ENCODE assay signal across 19 cellular contexts in the genomic region with DNA sequence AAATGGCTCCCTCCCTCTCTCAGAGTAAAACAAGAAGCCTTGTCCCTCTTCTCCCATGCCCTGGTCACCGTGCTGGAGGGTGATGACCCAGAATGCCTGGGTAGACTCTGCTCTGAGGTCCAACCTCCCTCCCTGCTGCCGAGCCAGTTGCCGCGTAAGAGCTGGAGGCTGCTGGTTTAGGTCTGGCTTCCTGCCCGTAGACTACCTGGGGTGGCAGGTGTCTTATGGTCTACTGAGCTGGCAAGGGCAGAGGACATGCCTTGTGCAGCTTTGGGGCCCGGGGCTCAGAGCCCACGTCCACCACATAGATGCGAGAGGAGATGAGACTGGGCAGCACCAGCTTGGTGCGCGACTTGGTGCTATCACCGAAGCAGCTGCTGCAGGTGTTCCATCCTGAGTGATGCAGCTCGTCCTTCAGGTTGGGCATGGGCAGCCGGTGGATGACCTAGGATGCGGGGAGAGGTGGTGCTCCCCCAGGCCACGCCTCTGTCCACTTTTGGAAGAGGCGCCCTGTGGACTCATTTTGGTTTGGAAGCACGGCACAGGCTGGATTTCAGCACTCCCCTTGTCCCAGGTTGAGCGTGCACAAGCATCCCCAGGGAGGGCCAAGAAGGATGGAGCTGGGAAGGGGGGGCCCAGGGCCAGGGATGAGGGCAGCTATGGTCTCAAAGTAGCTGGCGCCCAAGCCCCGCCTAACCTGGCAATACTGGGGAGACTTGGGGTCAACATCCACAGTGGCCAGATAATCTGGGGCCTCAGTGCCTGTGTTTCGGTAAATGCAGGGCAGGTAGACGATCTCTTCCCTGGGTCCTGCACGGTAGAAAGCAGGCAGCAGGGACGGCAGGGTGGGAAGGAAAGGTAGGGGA. TPM values are rescaled to one million over a fixed set of nuclear protein-coding genes. Genes with fewer than 3 reads are reported as not detected.
DNase-seq lines count a peak whose midpoint lies in the region; ATAC-seq lines count a peak whose summit lies in the region.
"Had no signal": no experiment of that assay in that cellular context is flagged by ENCODE, and none has a peak within 500 bp of the region (broad histone marks: within the 10 kb centered on the region; RNA-seq: fewer than 3 reads in every experiment).

No MANE protein-coding gene starts in this region.

- no peak overlapping the region for H2BK5ac ChIP-seq in neuronal stem cell (ENCODE audit: low read length)

- H4K8ac ChIP-seq in neuronal stem cell (ENCODE audit: low read depth, low read length) = no peak overlapping the region

- no peaks in the 10 kb centered on the region for H3K27me3 ChIP-seq in BLaER1 treated with 17β-estradiol and CSF1 and Interleukin-3, amounts not matched to agents 10 nM and 100 nM
- no peaks in the 10 kb centered on the region for H3K27me3 ChIP-seq in neuronal stem cell (ENCODE audit: control insufficient read depth in 3 of 3, insufficient read depth in 3 of 3, low read depth in 1 of 3, low read length in 3 of 3)
- H3K27me3 ChIP-seq: vagina had no signal

- H4K91ac ChIP-seq in neuronal stem cell (ENCODE audit: low read depth, low read length, poor library complexity) = no peak overlapping the region

- no peak overlapping the region for H2BK120ac ChIP-seq in neuronal stem cell (ENCODE audit: low read depth, low read length)

- no peak overlapping the region for H2AK5ac ChIP-seq in neuronal stem cell (ENCODE audit: low read depth, low read length)

- WGBS in neuronal stem cell (ENCODE audit: extremely low coverage in 2 of 2, insufficient read length in 2 of 2, insufficient replicate concordance in 1 of 2), 2 donors = no CpG with 5 or more reads among the region's 24 CpGs

- H2AFZ ChIP-seq in neuronal stem cell (ENCODE audit: low read length) = no peak overlapping the region

- peak overlapping the region; percentile 8 for H3K23ac ChIP-seq in neuronal stem cell (ENCODE audit: low read depth, low read length, poor library complexity)

- no peaks in the 10 kb centered on the region for H4K20me1 ChIP-seq in BLaER1 treated with 17β-estradiol and CSF1 and Interleukin-3, amounts not matched to agents 10 nM and 100 nM

- H3K9me3 ChIP-seq in BLaER1 treated with 17β-estradiol and CSF1 and Interleukin-3, amounts not matched to agents 10 nM and 100 nM (replicated peaks in 1 of 11) = peaks cover 0 to 8% (median 4%) of the 10 kb centered on the region in 11 experiments; a peak in 11 of 22 replicates
- H3K9me3 ChIP-seq in neuronal stem cell (replicated peaks in 1 of 2; ENCODE audit: control insufficient read depth in 2 of 2, insufficient read depth in 1 of 2, low read depth in 1 of 2, low read length in 2 of 2) = peaks cover 2 to 6% of the 10 kb centered on the region in 2 donors
- H3K9me3 ChIP-seq: mucosa of descending colon, vagina had no signal

- peak overlapping the region; percentile 46 for H3K18ac ChIP-seq in neuronal stem cell (ENCODE audit: low read length)

- no peak overlapping the region for H3K14ac ChIP-seq in neuronal stem cell (ENCODE audit: low read length)

- no peak overlapping the region for H2BK12ac ChIP-seq in neuronal stem cell (ENCODE audit: low read length)

- peak overlapping the region; percentile 69 to 95 (median 84); a peak in 21 of 22 replicates for H3K4me2 ChIP-seq in BLaER1 treated with 17β-estradiol and CSF1 and Interleukin-3, amounts not matched to agents 10 nM and 100 nM
- no peak overlapping the region for H3K4me2 ChIP-seq in neuronal stem cell (ENCODE audit: insufficient read depth, low read length, poor library complexity, severe bottlenecking)

- peak overlapping the region in 8 of 11 experiments; percentile 52 to 86 (median 84); a peak in 16 of 22 replicates for H3K27ac ChIP-seq in BLaER1 treated with 17β-estradiol and CSF1 and Interleukin-3, amounts not matched to agents 10 nM and 100 nM
- no peak overlapping the region for H3K27ac ChIP-seq in neuronal stem cell (replicated peaks; ENCODE audit: low read length)

- in situ Hi-C loops in G401 (cut with HindIII; ENCODE audit: low sequenced_read_pairs) = no loop called here

- ATAC-seq in GM19351 (IDR thresholded peaks at IDR 0.05; ENCODE audit: unreplicated experiment) = no peak
- ATAC-seq: activated CD8-positive, alpha-beta T cell treated with anti-CD3 and anti-CD28 coated beads for 36 hours; T-helper 17 cell had no signal

- peak overlapping the region in 2 of 11 experiments; percentile 64 to 70; a peak in 3 of 22 replicates for H3K9ac ChIP-seq in BLaER1 treated with 17β-estradiol and CSF1 and Interleukin-3, amounts not matched to agents 10 nM and 100 nM
- no peak overlapping the region for H3K9ac ChIP-seq in neuronal stem cell (ENCODE audit: low read depth, low read length, poor library complexity)

- H3K4ac ChIP-seq in neuronal stem cell (ENCODE audit: low read length) = no peak overlapping the region

- H3K36me3 ChIP-seq in BLaER1 treated with 17β-estradiol and CSF1 and Interleukin-3, amounts not matched to agents 10 nM and 100 nM = no peaks in the 10 kb centered on the region
- H3K36me3 ChIP-seq in neuronal stem cell (replicated peaks in 1 of 2; ENCODE audit: control insufficient read depth in 2 of 2, insufficient read depth in 2 of 2, low read length in 2 of 2) = peaks cover 34 to 52% of the 10 kb centered on the region in 2 donors

- H2BK15ac ChIP-seq in neuronal stem cell (ENCODE audit: low read length) = no peak overlapping the region

- H3K4me1 ChIP-seq in BLaER1 treated with 17β-estradiol and CSF1 and Interleukin-3, amounts not matched to agents 10 nM and 100 nM = peaks cover 18 to 75% (median 43%) of the 10 kb centered on the region in 10 experiments
- peaks cover 4 to 10% of the 10 kb centered on the region in 2 donors for H3K4me1 ChIP-seq in neuronal stem cell (ENCODE audit: control insufficient read depth in 2 of 2, insufficient read depth in 1 of 2, low read depth in 1 of 2, low read length in 2 of 2)

- peak; percentile 47 for DNase-seq in NCI-H1092 treated with DMSO at 0.1 percent for 48 hours (lab: John Stamatoyannopoulos, UW)
- DNase-seq in RPMI8226 = peak; percentile 56
- DNase-seq in neuronal stem cell (ENCODE audit: low spot score) = no peak
- DNase-seq in cerebellum (ENCODE audit: low spot score) = no peak
- DNase-seq in G401 (ENCODE audit: low spot score) = no peak
- no peak for DNase-seq in HPDE6-E6E7 (ENCODE audit: extremely low spot score)
- DNase-seq: activated CD8-positive, alpha-beta T cell treated with anti-CD3 and anti-CD28 coated beads for 36 hours; activated T-cell treated with anti-CD3 and anti-CD28 coated beads, Interleukin-2, amount 50 U/mL, for 24 hours; dermis blood vessel endothelial cell; foreskin melanocyte; GDM1; KG1; SIG-M5; stimulated activated CD4-positive, alpha-beta T cell treated with anti-CD3 and anti-CD28 coated beads, Interleukin-1b, Interleukin-23, amount 100 ng/mL, for 48 hours; T-helper 17 cell had no signal

- no peaks in the 10 kb centered on the region for H3K79me1 ChIP-seq in neuronal stem cell (ENCODE audit: low read depth, low read length)

- no peak overlapping the region for H3K4me3 ChIP-seq in BLaER1 treated with 17β-estradiol and CSF1 and Interleukin-3, amounts not matched to agents 10 nM and 100 nM
- H3K4me3 ChIP-seq in neuronal stem cell (ENCODE audit: low read length in 2 of 2) = no peak overlapping the region
- H3K4me3 ChIP-seq: mucosa of descending colon, vagina had no signal

RNA-seq across cellular contexts. Expression of a gene that starts 3.5 kb away (rescaled TPM):
- polyA plus RNA-seq in neuronal stem cell (2013, experiment 1 of 2) = 35.5 TPM
- polyA plus RNA-seq in neuronal stem cell (2013, experiment 2 of 2) = 34.7 TPM
- total RNA-seq in cerebellum = 8.4 TPM
- 0.27 TPM in 1 of 2 replicates, not detected in the other for total RNA-seq in G401 (2014; rRNA removed; shearing (Covaris generic))
- total RNA-seq: activated CD8-positive, alpha-beta T cell treated with anti-CD3 and anti-CD28 coated beads for 36 hours; T-helper 17 cell had no signal

RNA-seq across cellular contexts. Expression of a gene that starts 21.9 kb away (rescaled TPM):
- 62.7 TPM for polyA plus RNA-seq in neuronal stem cell (2013, experiment 1 of 2)
- 61.3 TPM for polyA plus RNA-seq in neuronal stem cell (2013, experiment 2 of 2)
- total RNA-seq in cerebellum = 29.8 TPM
- 102 and 125 TPM in 2 replicates for total RNA-seq in G401 (2014; rRNA removed; shearing (Covaris generic))

RNA-seq across cellular contexts. Expression of a gene that starts 30.4 kb away (rescaled TPM):
- 341 TPM for polyA plus RNA-seq in neuronal stem cell (2013, experiment 1 of 2)
- 334 TPM for polyA plus RNA-seq in neuronal stem cell (2013, experiment 2 of 2)
- 158 TPM for total RNA-seq in cerebellum
- 518 and 580 TPM in 2 replicates for total RNA-seq in G401 (2014; rRNA removed; shearing (Covaris generic))

RNA-seq across cellular contexts. Expression of a gene that starts 41.8 kb away (rescaled TPM):
- 22.4 TPM for polyA plus RNA-seq in neuronal stem cell (2013, experiment 1 of 2)
- polyA plus RNA-seq in neuronal stem cell (2013, experiment 2 of 2) = 20.7 TPM
- total RNA-seq in cerebellum = 26.0 TPM
- total RNA-seq in G401 (2014; rRNA removed; shearing (Covaris generic)) = 19.1 and 40.6 TPM in 2 replicates

Comparison
In these comparisons a context has a peak if more than half of its experiments do, and no peak if none do; other contexts are left out.
1. DNase-seq: peak in NCI-H1092 treated with DMSO at 0.1 percent for 48 hours (single experiment) and RPMI8226 (single experiment); none in neuronal stem cell (single experiment), cerebellum (single experiment), G401 (single experiment) and HPDE6-E6E7 (single experiment).